Comparison of ENCODE assay signal across 18 cellular contexts in genomic region chr17:67392111-67392510, GRCh38. TPM values are rescaled to one million over a fixed set of nuclear protein-coding genes. Genes with fewer than 3 reads are reported as not detected.
DNase-seq lines count a peak whose midpoint lies in the region; ATAC-seq and TF ChIP-seq lines count a peak whose summit lies in the region.
"Had no signal": no experiment of that assay in that cellular context is flagged by ENCODE, and none has a peak within 500 bp of the region (broad histone marks: within the 10 kb centered on the region; RNA-seq: fewer than 3 reads in every experiment).

No MANE protein-coding gene starts in this region.

- intact Hi-C loops in A673 (cut with micrococcal nuclease; ENCODE audit: unreplicated experiment) = no loop called here

- no TSS peak for BruUV-seq in A673 (replicated peaks; lab: Mats Ljungman, UMichigan)

- H3F3A ChIP-seq in smooth muscle cell (ENCODE audit: low read depth) = peaks cover 9% of the 10 kb centered on the region

- CTCF ChIA-PET in activated CD4-positive, alpha-beta T cell treated with anti-CD3 and anti-CD28 coated beads, Interleukin-2, amount 10 ng/mL, durations not matched to agents 7 days and 5 days (lab: Charles Lee) = interaction anchor here (1.6 kb wide), 1 partner anchor 71 kb away, joined by 3 read pairs; no protein-coding TSS in a partner anchor
- CTCF ChIA-PET in A673 (lab: Charles Lee) = no interaction called here

- POLR2A ChIA-PET in activated CD4-positive, alpha-beta T cell treated with anti-CD3 and anti-CD28 coated beads, Interleukin-2, amount 10 ng/mL, durations not matched to agents 7 days and 5 days (lab: Charles Lee) = interaction anchor here (0.6 kb wide), 1 partner anchor 78 kb away, joined by 3 read pairs; no protein-coding TSS in a partner anchor
- POLR2A ChIA-PET in A673 (lab: Charles Lee; ENCODE audit: low non-redundant PET) = no interaction called here

- ATAC-seq in stimulated activated naive CD8-positive, alpha-beta T cell treated with anti-CD3 and anti-CD28 coated beads, Interleukin-15, Interleukin-2, amounts not matched to agents 100 U/mL and 50 U/mL, for 24 hours = no peak
- no peak for ATAC-seq in activated naive CD8-positive, alpha-beta T cell treated with anti-CD3 and anti-CD28 coated beads, Interleukin-2, amount 50 U/mL, for 24 hours
- no peak for ATAC-seq in stimulated activated naive CD8-positive, alpha-beta T cell treated with anti-CD3 and anti-CD28 coated beads, Interleukin-15, amount 100 ng/mL, for 72 hours
- ATAC-seq: A549, left ventricle myocardium superior, mucosa of descending colon had no signal

- over 99% methylated on average over 6 of the region's 6 CpGs for WGBS in smooth muscle cell (ENCODE audit: low lambda C conversion rate)

- no peak overlapping the region for H2AFZ ChIP-seq in smooth muscle cell (ENCODE audit: low read depth)

- no peaks in the 10 kb centered on the region for H3K27me3 Mint-ChIP-seq in activated CD4-positive, alpha-beta T cell treated with anti-CD3 and anti-CD28 coated beads, Interleukin-2, amount 10 ng/mL, durations not matched to agents 7 days and 5 days
- H3K27me3 Mint-ChIP-seq in stimulated activated naive CD8-positive, alpha-beta T cell treated with anti-CD3 and anti-CD28 coated beads, Interleukin-15, Interleukin-2, amounts not matched to agents 100 ng/mL and 50 ng/mL, for 24 hours = no peaks in the 10 kb centered on the region
- no peaks in the 10 kb centered on the region for H3K27me3 Mint-ChIP-seq in activated naive CD8-positive, alpha-beta T cell treated with anti-CD3 and anti-CD28 coated beads, Interleukin-2, amount 50 U/mL, for 24 hours
- no peaks in the 10 kb centered on the region for H3K27me3 Mint-ChIP-seq in stimulated activated naive CD8-positive, alpha-beta T cell treated with anti-CD3 and anti-CD28 coated beads, Interleukin-15, amount 100 ng/mL, for 72 hours

- H3K9ac ChIP-seq in smooth muscle cell (ENCODE audit: low read depth) = no peak overlapping the region
- H3K9ac ChIP-seq: BLaER1 had no signal

- H3K27ac Mint-ChIP-seq in activated CD4-positive, alpha-beta T cell treated with anti-CD3 and anti-CD28 coated beads, Interleukin-2, amount 10 ng/mL, durations not matched to agents 7 days and 5 days = peak overlapping the region; percentile 78
- H3K27ac Mint-ChIP-seq in stimulated activated naive CD8-positive, alpha-beta T cell treated with anti-CD3 and anti-CD28 coated beads, Interleukin-15, Interleukin-2, amounts not matched to agents 100 ng/mL and 50 ng/mL, for 24 hours = peak overlapping the region; percentile 90
- H3K27ac Mint-ChIP-seq in activated naive CD8-positive, alpha-beta T cell treated with anti-CD3 and anti-CD28 coated beads, Interleukin-2, amount 50 U/mL, for 24 hours = peak overlapping the region; percentile 97
- peak overlapping the region; percentile 74 to 91 for H3K27ac Mint-ChIP-seq in stimulated activated naive CD8-positive, alpha-beta T cell treated with anti-CD3 and anti-CD28 coated beads, Interleukin-15, amount 100 ng/mL, for 72 hours

- H3K4me1 ChIP-seq in smooth muscle cell (ENCODE audit: low read depth) (peaks cover 4% of the 10 kb centered on the region), A673 (ENCODE audit: insufficient read depth, low read length, poor library complexity, severe bottlenecking) (peaks cover 12% of the 10 kb centered on the region)

- H3K27ac ChIP-seq in smooth muscle cell (ENCODE audit: low read depth) = no peak overlapping the region
- no peak overlapping the region for H3K27ac ChIP-seq in A673 (ENCODE audit: low read depth, low read length, poor library complexity, severe bottlenecking)
- H3K27ac ChIP-seq: BLaER1, thoracic aorta had no signal

- H3K4me3 Mint-ChIP-seq in activated CD4-positive, alpha-beta T cell treated with anti-CD3 and anti-CD28 coated beads, Interleukin-2, amount 10 ng/mL, durations not matched to agents 7 days and 5 days = peak overlapping the region; percentile 20
- H3K4me3 Mint-ChIP-seq in stimulated activated naive CD8-positive, alpha-beta T cell treated with anti-CD3 and anti-CD28 coated beads, Interleukin-15, Interleukin-2, amounts not matched to agents 100 ng/mL and 50 ng/mL, for 24 hours = peak overlapping the region; percentile 67
- peak overlapping the region; percentile 76 for H3K4me3 Mint-ChIP-seq in activated naive CD8-positive, alpha-beta T cell treated with anti-CD3 and anti-CD28 coated beads, Interleukin-2, amount 50 U/mL, for 24 hours
- H3K4me3 Mint-ChIP-seq in stimulated activated naive CD8-positive, alpha-beta T cell treated with anti-CD3 and anti-CD28 coated beads, Interleukin-15, amount 100 ng/mL, for 72 hours = peak overlapping the region; percentile 41 to 64

- H3K9me3 ChIP-seq in smooth muscle cell (replicated peaks; ENCODE audit: low read depth) (no peaks in the 10 kb centered on the region), A673 (ENCODE audit: low read depth, low read length, poor library complexity, severe bottlenecking) (no peaks in the 10 kb centered on the region)
- H3K9me3 ChIP-seq: A549, mucosa of descending colon, spleen, thoracic aorta had no signal

- peaks cover 18% of the 10 kb centered on the region for H3K79me2 ChIP-seq in smooth muscle cell (ENCODE audit: low read depth)

- peaks cover 29% of the 10 kb centered on the region for H3K36me3 Mint-ChIP-seq in activated CD4-positive, alpha-beta T cell treated with anti-CD3 and anti-CD28 coated beads, Interleukin-2, amount 10 ng/mL, durations not matched to agents 7 days and 5 days (ENCODE audit: low read depth)
- H3K36me3 Mint-ChIP-seq in stimulated activated naive CD8-positive, alpha-beta T cell treated with anti-CD3 and anti-CD28 coated beads, Interleukin-15, Interleukin-2, amounts not matched to agents 100 ng/mL and 50 ng/mL, for 24 hours (ENCODE audit: low read depth) = peaks cover 14% of the 10 kb centered on the region
- peaks cover 22% of the 10 kb centered on the region for H3K36me3 Mint-ChIP-seq in activated naive CD8-positive, alpha-beta T cell treated with anti-CD3 and anti-CD28 coated beads, Interleukin-2, amount 50 U/mL, for 24 hours (ENCODE audit: low read depth)

- H3K27me3 ChIP-seq in smooth muscle cell (ENCODE audit: low read depth) = no peaks in the 10 kb centered on the region
- H3K27me3 ChIP-seq in A673 (replicated peaks; ENCODE audit: insufficient read depth, low read depth, low read length, poor library complexity) = no peaks in the 10 kb centered on the region
- H3K27me3 ChIP-seq: BLaER1, spleen had no signal

- H4K20me1 ChIP-seq in smooth muscle cell (ENCODE audit: low read depth) = peaks cover 3% of the 10 kb centered on the region

- DNase-seq in activated CD4-positive, alpha-beta T cell treated with anti-CD3 and anti-CD28 coated beads, Interleukin-2, amount 10 ng/mL, durations not matched to agents 7 days and 5 days = no peak
- no peak for DNase-seq in activated CD4-positive, alpha-beta T cell treated with anti-CD3 and anti-CD28 coated beads, Interleukin-2, amount 50 U/mL, for 1 hour
- DNase-seq in stimulated activated naive CD8-positive, alpha-beta T cell treated with anti-CD3 and anti-CD28 coated beads, Interleukin-15, Interleukin-2, amounts not matched to agents 100 U/mL and 50 U/mL, for 24 hours = no peak
- no peak for DNase-seq in activated naive CD8-positive, alpha-beta T cell treated with anti-CD3 and anti-CD28 coated beads, Interleukin-2, amount 50 U/mL, for 24 hours
- no peak for DNase-seq in stimulated activated naive CD8-positive, alpha-beta T cell treated with anti-CD3 and anti-CD28 coated beads, Interleukin-15, amount 100 ng/mL, for 72 hours
- no peak for DNase-seq in smooth muscle cell (lab: John Stamatoyannopoulos, UW; ENCODE audit: unreplicated experiment)
- DNase-seq in A673 (ENCODE audit: low spot score) = no peak
- DNase-seq: dermis blood vessel endothelial cell, left ventricle myocardium superior, mucosa of descending colon, NCI-H1092 treated with DMSO at 0.1 percent for 48 hours, NCI-H2029 treated with DMSO at 0.1 percent for 48 hours, NCI-H345, spleen had no signal

- H3K9me3 Mint-ChIP-seq in activated CD4-positive, alpha-beta T cell treated with anti-CD3 and anti-CD28 coated beads, Interleukin-2, amount 10 ng/mL, durations not matched to agents 7 days and 5 days = no peaks in the 10 kb centered on the region
- H3K9me3 Mint-ChIP-seq in stimulated activated naive CD8-positive, alpha-beta T cell treated with anti-CD3 and anti-CD28 coated beads, Interleukin-15, Interleukin-2, amounts not matched to agents 100 ng/mL and 50 ng/mL, for 24 hours = no peaks in the 10 kb centered on the region
- H3K9me3 Mint-ChIP-seq in activated naive CD8-positive, alpha-beta T cell treated with anti-CD3 and anti-CD28 coated beads, Interleukin-2, amount 50 U/mL, for 24 hours = no peaks in the 10 kb centered on the region
- no peaks in the 10 kb centered on the region for H3K9me3 Mint-ChIP-seq in stimulated activated naive CD8-positive, alpha-beta T cell treated with anti-CD3 and anti-CD28 coated beads, Interleukin-15, amount 100 ng/mL, for 72 hours

- no peak overlapping the region for H3K4me3 ChIP-seq in smooth muscle cell
- no peak overlapping the region for H3K4me3 ChIP-seq in A673 (ENCODE audit: low read depth, low read length, poor library complexity, severe bottlenecking)
- H3K4me3 ChIP-seq: A549, BLaER1, mucosa of descending colon, thoracic aorta had no signal

- H3K4me1 Mint-ChIP-seq in activated CD4-positive, alpha-beta T cell treated with anti-CD3 and anti-CD28 coated beads, Interleukin-2, amount 10 ng/mL, durations not matched to agents 7 days and 5 days = peaks cover 55% of the 10 kb centered on the region
- peaks cover 83% of the 10 kb centered on the region for H3K4me1 Mint-ChIP-seq in stimulated activated naive CD8-positive, alpha-beta T cell treated with anti-CD3 and anti-CD28 coated beads, Interleukin-15, Interleukin-2, amounts not matched to agents 100 ng/mL and 50 ng/mL, for 24 hours (ENCODE audit: low read depth)
- peaks cover 79% of the 10 kb centered on the region for H3K4me1 Mint-ChIP-seq in activated naive CD8-positive, alpha-beta T cell treated with anti-CD3 and anti-CD28 coated beads, Interleukin-2, amount 50 U/mL, for 24 hours
- peaks cover 85% of the 10 kb centered on the region for H3K4me1 Mint-ChIP-seq in stimulated activated naive CD8-positive, alpha-beta T cell treated with anti-CD3 and anti-CD28 coated beads, Interleukin-15, amount 100 ng/mL, for 72 hours

- no peaks in the 10 kb centered on the region for H3K36me3 ChIP-seq in smooth muscle cell (ENCODE audit: low read depth)
- no peaks in the 10 kb centered on the region for H3K36me3 ChIP-seq in A673 (ENCODE audit: insufficient read depth, low read length, poor library complexity, severe bottlenecking)
- H3K36me3 ChIP-seq: spleen, thoracic aorta had no signal

- H3K4me2 ChIP-seq in smooth muscle cell = no peak overlapping the region
- H3K4me2 ChIP-seq: BLaER1 had no signal

- TF ChIP-seq CTCF in smooth muscle cell (IDR thresholded peaks at IDR 0.05; ENCODE audit: borderline replicate concordance, insufficient read depth, poor library complexity, severe bottlenecking) = no peak
- TF ChIP-seq CTCF in A673 (conservative IDR thresholded peaks at IDR 0.05; ENCODE audit: low read depth, low read length) = no peak

RNA-seq across cellular contexts. Expression of gene PITPNC1, which starts 15.0 kb away (rescaled TPM):
- 10 to 100 TPM; 57.0 to 67.1 TPM for total RNA-seq in activated CD4-positive, alpha-beta T cell treated with anti-CD3 and anti-CD28 coated beads, Interleukin-2, amount 10 ng/mL, durations not matched to agents 7 days and 5 days
- total RNA-seq in smooth muscle cell (5.8 and 9.6 TPM in 2 replicates), A673 (2021) (34.2 and 35.5 TPM in 2 replicates)
- 12.5 and 17.4 TPM in 2 replicates for polyA plus RNA-seq in smooth muscle cell

RNA-seq across cellular contexts. Expression of gene PSMD12, which starts 25.7 kb away (rescaled TPM):
- total RNA-seq in activated CD4-positive, alpha-beta T cell treated with anti-CD3 and anti-CD28 coated beads, Interleukin-2, amount 10 ng/mL, durations not matched to agents 7 days and 5 days = 10 to 100 TPM; 42.4 to 47.5 TPM
- total RNA-seq in smooth muscle cell = 34.7 and 48.4 TPM in 2 replicates
- 51.7 and 65.9 TPM in 2 replicates for polyA plus RNA-seq in smooth muscle cell
- total RNA-seq in A673 (2021) = 165 and 192 TPM in 2 replicates

Comparison
In these comparisons a context has a peak if more than half of its experiments do, and no peak if none do; other contexts are left out.
1. H3K4me3 Mint-ChIP-seq: peak in every context shown above with its lines; median percentile 76 in activated naive CD8-positive, alpha-beta T cell treated with anti-CD3 and anti-CD28 coated beads, Interleukin-2, amount 50 U/mL, for 24 hours; 67 in stimulated activated naive CD8-positive, alpha-beta T cell treated with anti-CD3 and anti-CD28 coated beads, Interleukin-15, Interleukin-2, amounts not matched to agents 100 ng/mL and 50 ng/mL, for 24 hours; 52 in stimulated activated naive CD8-positive, alpha-beta T cell treated with anti-CD3 and anti-CD28 coated beads, Interleukin-15, amount 100 ng/mL, for 72 hours; 20 in activated CD4-positive, alpha-beta T cell treated with anti-CD3 and anti-CD28 coated beads, Interleukin-2, amount 10 ng/mL, durations not matched to agents 7 days and 5 days.